ENCODE assay signal across 24 cellular contexts in genomic region chr2:203870481-203870880, GRCh38. TPM values are rescaled to one million over a fixed set of nuclear protein-coding genes. Genes with fewer than 3 reads are reported as not detected.
DNase-seq lines count a peak whose midpoint lies in the region; ATAC-seq, FAIRE-seq and TF ChIP-seq lines count a peak whose summit lies in the region.
"Had no signal": no experiment of that assay in that cellular context is flagged by ENCODE, and none has a peak within 500 bp of the region (broad histone marks: within the 10 kb centered on the region; RNA-seq: fewer than 3 reads in every experiment).

No MANE protein-coding gene starts in this region.

- no peak overlapping the region for H3K9ac ChIP-seq in mucosa of rectum (ENCODE audit: low read depth in 1 of 2, low read length in 2 of 2)

- no peaks in the 10 kb centered on the region for H3K9me3 ChIP-seq in mucosa of rectum (ENCODE audit: control insufficient read depth in 2 of 2, low read length in 2 of 2)
- H3K9me3 ChIP-seq: left lung, neutrophil, SJSA1 had no signal

- H3K4me3 Mint-ChIP-seq in activated CD4-positive, alpha-beta T cell treated with anti-CD3 and anti-CD28 coated beads for 36 hours: peak overlapping the region; percentile 93
- H3K4me3 Mint-ChIP-seq in activated T-helper 2 cell treated with anti-CD3 and anti-CD28 coated beads, Interferon-gamma antibody, Interleukin-2, Interleukin-4, amounts not matched to agents 10 μg/mL and 5 μg/mL and 100 μg/mL, durations not matched to agents 14 hours and 24 hours and 36 hours (ENCODE audit: low read depth): peak overlapping the region; percentile 96

- no peak for ATAC-seq in activated CD4-positive, alpha-beta T cell treated with anti-CD3 and anti-CD28 coated beads for 36 hours
- no peak for ATAC-seq in left lobe of liver
- no peak for ATAC-seq in GM18505 (IDR thresholded peaks at IDR 0.05; ENCODE audit: unreplicated experiment)
- ATAC-seq: PC-3 had no signal

- POLR2A ChIA-PET in activated CD4-positive, alpha-beta T cell treated with anti-CD3 and anti-CD28 coated beads for 36 hours (lab: Charles Lee): interaction anchor here (0.6 to 9.0 kb wide), 15 partner anchors 13 to 956 kb away, joined by 3 to 81 read pairs (median 4); no protein-coding TSS in a partner anchor

- CTCF ChIA-PET in activated CD4-positive, alpha-beta T cell treated with anti-CD3 and anti-CD28 coated beads for 36 hours (lab: Charles Lee): interaction anchor here (0.6 to 7.0 kb wide), 12 partner anchors 10 to 390 kb away, joined by 3 to 41 read pairs (median 4); no protein-coding TSS in a partner anchor

- H3K9me3 Mint-ChIP-seq in activated CD4-positive, alpha-beta T cell treated with anti-CD3 and anti-CD28 coated beads for 36 hours (ENCODE audit: low read depth): peaks cover 6% of the 10 kb centered on the region
- no peaks in the 10 kb centered on the region for H3K9me3 Mint-ChIP-seq in activated T-helper 2 cell treated with anti-CD3 and anti-CD28 coated beads, Interferon-gamma antibody, Interleukin-2, Interleukin-4, amounts not matched to agents 10 μg/mL and 5 μg/mL and 100 μg/mL, durations not matched to agents 14 hours and 24 hours and 36 hours

- H3K27me3 Mint-ChIP-seq in activated CD4-positive, alpha-beta T cell treated with anti-CD3 and anti-CD28 coated beads for 36 hours: no peaks in the 10 kb centered on the region
- no peaks in the 10 kb centered on the region for H3K27me3 Mint-ChIP-seq in activated T-helper 2 cell treated with anti-CD3 and anti-CD28 coated beads, Interferon-gamma antibody, Interleukin-2, Interleukin-4, amounts not matched to agents 10 μg/mL and 5 μg/mL and 100 μg/mL, durations not matched to agents 14 hours and 24 hours and 36 hours (ENCODE audit: low read depth)

- H3K27me3 ChIP-seq in mucosa of rectum (ENCODE audit: control insufficient read depth in 2 of 2, insufficient read depth in 2 of 2, low read length in 2 of 2): no peaks in the 10 kb centered on the region
- H3K27me3 ChIP-seq: BLaER1 treated with 17β-estradiol and CSF1 and Interleukin-3, amounts not matched to agents 10 nM and 100 nM; left lung had no signal

- H3K36me3 ChIP-seq in mucosa of rectum (ENCODE audit: control insufficient read depth in 2 of 2, insufficient read depth in 2 of 2, low read length in 2 of 2): no peaks in the 10 kb centered on the region
- H3K36me3 ChIP-seq: BLaER1 treated with 17β-estradiol and CSF1 and Interleukin-3, amounts not matched to agents 10 nM and 100 nM; left lung; neutrophil; SJSA1 had no signal

- peak; percentile 51 for FAIRE-seq in GM19239 (lab: Jason Lieb, UNC)
- FAIRE-seq: A204.1 had no signal

- intact Hi-C loops in activated CD4-positive, alpha-beta T cell treated with anti-CD3 and anti-CD28 coated beads for 36 hours (cut with DNase I, micrococcal nuclease): loop anchor here (1.0 to 5.0 kb wide), 9 partner anchors 38 to 1233 kb away; partner anchors contain the start of gene CD28 (in 2 of the 2)
- intact Hi-C loops in activated T-helper 2 cell treated with anti-CD3 and anti-CD28 coated beads, Interferon-gamma antibody, Interleukin-2, Interleukin-4, amounts not matched to agents 10 μg/mL and 5 μg/mL and 100 μg/mL, durations not matched to agents 14 hours and 24 hours and 36 hours (cut with micrococcal nuclease): loop anchor here (1.0 to 5.0 kb wide), 4 partner anchors 58 to 237 kb away; no protein-coding TSS in a partner anchor

- H3K36me3 Mint-ChIP-seq in activated CD4-positive, alpha-beta T cell treated with anti-CD3 and anti-CD28 coated beads for 36 hours (ENCODE audit: low read depth): peaks cover 78% of the 10 kb centered on the region
- peaks cover 78% of the 10 kb centered on the region for H3K36me3 Mint-ChIP-seq in activated T-helper 2 cell treated with anti-CD3 and anti-CD28 coated beads, Interferon-gamma antibody, Interleukin-2, Interleukin-4, amounts not matched to agents 10 μg/mL and 5 μg/mL and 100 μg/mL, durations not matched to agents 14 hours and 24 hours and 36 hours (ENCODE audit: low read depth)

- peak overlapping the region; percentile 100 for H3K27ac Mint-ChIP-seq in activated CD4-positive, alpha-beta T cell treated with anti-CD3 and anti-CD28 coated beads for 36 hours
- H3K27ac Mint-ChIP-seq in activated T-helper 2 cell treated with anti-CD3 and anti-CD28 coated beads, Interferon-gamma antibody, Interleukin-2, Interleukin-4, amounts not matched to agents 10 μg/mL and 5 μg/mL and 100 μg/mL, durations not matched to agents 14 hours and 24 hours and 36 hours: peak overlapping the region; percentile 95

- TF ChIP-seq POLR2A in GM18505 (IDR thresholded peaks at IDR 0.05; ENCODE audit: borderline replicate concordance, extremely low read depth, insufficient read depth, insufficient read length): no peak

- no peaks in the 10 kb centered on the region for H3K4me1 ChIP-seq in mucosa of rectum (ENCODE audit: control insufficient read depth in 2 of 2, insufficient read depth in 2 of 2, low read length in 2 of 2)
- H3K4me1 ChIP-seq: SJSA1 had no signal

- H3K4me1 Mint-ChIP-seq in activated CD4-positive, alpha-beta T cell treated with anti-CD3 and anti-CD28 coated beads for 36 hours: peaks cover 78% of the 10 kb centered on the region
- H3K4me1 Mint-ChIP-seq in activated T-helper 2 cell treated with anti-CD3 and anti-CD28 coated beads, Interferon-gamma antibody, Interleukin-2, Interleukin-4, amounts not matched to agents 10 μg/mL and 5 μg/mL and 100 μg/mL, durations not matched to agents 14 hours and 24 hours and 36 hours (ENCODE audit: low read depth): peaks cover 60% of the 10 kb centered on the region

- no peak overlapping the region for H3K4me3 ChIP-seq in mucosa of rectum (ENCODE audit: low read length in 2 of 2)
- H3K4me3 ChIP-seq: left lung, SJSA1 had no signal

- peak; percentile 53 for DNase-seq in activated CD4-positive, alpha-beta T cell treated with anti-CD3 and anti-CD28 coated beads for 36 hours
- no peak for DNase-seq in activated CD4-positive, alpha-beta T cell treated with anti-CD3 and anti-CD28 coated beads for 1 hour
- no peak for DNase-seq in GM19239 (ENCODE audit: insufficient read length, low spot score)
- no peak for DNase-seq in activated T-helper 2 cell treated with anti-CD3 and anti-CD28 coated beads, Interferon-gamma antibody, Interleukin-2, Interleukin-4, amounts not matched to agents 10 μg/mL and 5 μg/mL and 100 μg/mL, durations not matched to agents 14 hours and 24 hours and 36 hours (ENCODE audit: low spot score)
- DNase-seq in left lobe of liver (ENCODE audit: low spot score): no peak
- no peak for DNase-seq in HPDE6-E6E7 (ENCODE audit: extremely low spot score)
- DNase-seq: activated B cell treated with CpG ODN at 0.5 μM for 24 hours; aorta; cerebellar nuclear complex; effector CD8-positive, alpha-beta T cell; glutamatergic neuron; Kasumi-1; midbrain; NCI-H1092 treated with DMSO at 0.1 percent for 48 hours; PC-3 had no signal

- peak overlapping the region; percentile 37 to 44 for H3K27ac ChIP-seq in mucosa of rectum (ENCODE audit: low read depth in 2 of 2, low read length in 2 of 2)
- H3K27ac ChIP-seq: left lung, neutrophil, SJSA1 had no signal

RNA-seq across cellular contexts. Expression of gene CTLA4, which starts 2.9 kb away (rescaled TPM):
- 100 to 1,000 TPM; 121 to 127 TPM for total RNA-seq in activated CD4-positive, alpha-beta T cell treated with anti-CD3 and anti-CD28 coated beads for 36 hours
- total RNA-seq in activated T-helper 2 cell treated with anti-CD3 and anti-CD28 coated beads, Interferon-gamma antibody, Interleukin-2, Interleukin-4, amounts not matched to agents 10 μg/mL and 5 μg/mL and 100 μg/mL, durations not matched to agents 14 hours and 24 hours and 36 hours: 166 and 180 TPM in 2 replicates
- total RNA-seq in left lobe of liver: 0.13 TPM
- total RNA-seq: HT-29, PC-3, SJSA1, temporal lobe had no signal

Comparison
In these comparisons a context has a peak if more than half of its experiments do, and no peak if none do; other contexts are left out.
1. RNA of gene CTLA4, which starts 2.9 kb away (total RNA-seq): 166 to 180 TPM in activated T-helper 2 cell treated with anti-CD3 and anti-CD28 coated beads, Interferon-gamma antibody, Interleukin-2, Interleukin-4, amounts not matched to agents 10 μg/mL and 5 μg/mL and 100 μg/mL, durations not matched to agents 14 hours and 24 hours and 36 hours and 121 to 127 TPM in activated CD4-positive, alpha-beta T cell treated with anti-CD3 and anti-CD28 coated beads for 36 hours; 0.13 TPM in left lobe of liver (single experiment); every median in the first group is over 100 times any median in the second.